Comparison of ENCODE assay signal across 7 cellular contexts in the genomic region with DNA sequence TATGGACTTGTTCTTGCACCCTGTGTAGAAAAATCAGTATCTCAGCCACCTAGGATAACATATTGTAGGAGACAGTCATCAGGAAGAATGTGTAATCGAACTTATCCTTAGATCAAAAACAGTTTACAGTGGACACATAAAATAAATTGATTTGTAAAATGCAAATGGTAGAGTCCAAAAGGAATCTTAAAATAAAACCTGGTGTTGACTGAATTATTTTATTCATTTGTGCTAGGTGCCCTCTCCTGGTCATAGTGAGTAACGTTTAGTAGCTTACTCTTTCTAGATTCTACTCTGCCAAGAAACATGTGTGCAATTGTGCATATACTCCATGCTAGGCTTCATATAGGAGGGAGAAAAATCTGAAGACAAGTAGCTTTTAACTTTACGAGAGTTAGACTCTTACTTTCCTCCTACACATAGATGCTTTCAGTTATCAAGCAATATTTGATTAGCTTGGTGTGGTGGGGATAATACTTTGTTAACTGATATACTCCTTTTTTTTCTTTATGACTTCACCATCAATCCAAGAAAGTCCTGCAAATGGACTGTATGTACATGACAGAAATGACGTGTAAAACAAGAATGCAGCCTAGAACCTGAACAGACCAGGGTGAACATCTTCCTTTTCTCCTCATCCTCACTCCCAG. TPM values are rescaled to one million over a fixed set of nuclear protein-coding genes. Genes with fewer than 3 reads are reported as not detected.
A peak's percentile ranks its signal among the peaks of the same experiment; 100 is the strongest.
DNase-seq lines count a peak whose midpoint lies in the region; ATAC-seq and TF ChIP-seq lines count a peak whose summit lies in the region.

No MANE protein-coding gene starts in this region.

- H3K4me1 ChIP-seq in right lobe of liver, result no peaks in the 10 kb centered on the region

- 14% methylated on average over 4 of the region's 4 CpGs for WGBS in right lobe of liver (ENCODE audit: insufficient coverage, low coverage, low lambda C conversion rate, missing lambda C conversion rate)

- H3K9me3 ChIP-seq in right lobe of liver, result no peaks in the 10 kb centered on the region

- H3K27ac Mint-ChIP-seq in activated T-helper 1 cell treated with anti-CD3 and anti-CD28 coated beads, Interleukin-12 subunit alpha, Interleukin-12 subunit beta, Interleukin-2, Interleukin-4 antibody, amounts not matched to agents 30 ng/mL and 10 ng/mL and 1 ng/mL, durations not matched to agents 14 hours and 24 hours and 36 hours, result no peak overlapping the region

- H3K4me3 ChIP-seq in astrocyte of the cerebellum (ENCODE audit: low read depth, low read length), result no peak overlapping the region
- H3K4me3 ChIP-seq in right lobe of liver, result no peak overlapping the region

- peaks cover 11% of the 10 kb centered on the region for H3K27me3 Mint-ChIP-seq in activated T-helper 1 cell treated with anti-CD3 and anti-CD28 coated beads, Interleukin-12 subunit alpha, Interleukin-12 subunit beta, Interleukin-2, Interleukin-4 antibody, amounts not matched to agents 30 ng/mL and 10 ng/mL and 1 ng/mL, durations not matched to agents 14 hours and 24 hours and 36 hours (ENCODE audit: insufficient read depth)

- POLR2A ChIA-PET in GM10248 (lab: Yijun Ruan, JAX), result no interaction called here

- H3K4me1 Mint-ChIP-seq in activated T-helper 1 cell treated with anti-CD3 and anti-CD28 coated beads, Interleukin-12 subunit alpha, Interleukin-12 subunit beta, Interleukin-2, Interleukin-4 antibody, amounts not matched to agents 30 ng/mL and 10 ng/mL and 1 ng/mL, durations not matched to agents 14 hours and 24 hours and 36 hours (ENCODE audit: low read depth), result no peaks in the 10 kb centered on the region

- no peak for DNase-seq in GM10248 (ENCODE audit: extremely low spot score)
- peak; percentile 48 for DNase-seq in NCI-H1105 treated with DMSO at 0.1 percent for 48 hours (lab: John Stamatoyannopoulos, UW)
- peak; percentile 55 for DNase-seq in astrocyte of the cerebellum (ENCODE audit: low read depth)
- no peak for DNase-seq in right lobe of liver
- DNase-seq in activated T-helper 1 cell treated with anti-CD3 and anti-CD28 coated beads, Interleukin-12 subunit alpha, Interleukin-12 subunit beta, Interleukin-2, Interleukin-4 antibody, amounts not matched to agents 30 ng/mL and 10 ng/mL and 1 ng/mL, durations not matched to agents 14 hours and 24 hours and 36 hours (ENCODE audit: low spot score), result no peak

- no peak for TF ChIP-seq POLR2A in right lobe of liver (IDR thresholded peaks at IDR 0.05)

- no peaks in the 10 kb centered on the region for H3K36me3 ChIP-seq in right lobe of liver

- ATAC-seq in GM21825 (IDR thresholded peaks at IDR 0.05; ENCODE audit: unreplicated experiment) (peak; percentile 67), right lobe of liver (peak; percentile 67 to 79 (median 74)), HG02588 (IDR thresholded peaks at IDR 0.05; ENCODE audit: unreplicated experiment) (no peak)

- no peak overlapping the region for H3K27ac ChIP-seq in right lobe of liver

- H3K4me3 Mint-ChIP-seq in activated T-helper 1 cell treated with anti-CD3 and anti-CD28 coated beads, Interleukin-12 subunit alpha, Interleukin-12 subunit beta, Interleukin-2, Interleukin-4 antibody, amounts not matched to agents 30 ng/mL and 10 ng/mL and 1 ng/mL, durations not matched to agents 14 hours and 24 hours and 36 hours, result no peak overlapping the region

- CTCF ChIA-PET in GM10248 (lab: Yijun Ruan, JAX), result interaction anchor here (0.9 to 2.4 kb wide), 14 partner anchors 9 to 1448 kb away, joined by 3 to 14 read pairs (median 4); partner anchors contain the start of genes LOX and ZNF474

- intact Hi-C loops in right lobe of liver (cut with DNase I), result no loop called here
- intact Hi-C loops in activated T-helper 1 cell treated with anti-CD3 and anti-CD28 coated beads, Interleukin-12 subunit alpha, Interleukin-12 subunit beta, Interleukin-2, Interleukin-4 antibody, amounts not matched to agents 30 ng/mL and 10 ng/mL and 1 ng/mL, durations not matched to agents 14 hours and 24 hours and 36 hours (cut with micrococcal nuclease), result loop anchor here (1.0 kb wide), 1 partner anchor 134 kb away; no protein-coding TSS in a partner anchor

- in situ Hi-C loops in astrocyte of the cerebellum (cut with HindIII; ENCODE audit: low sequenced_read_pairs), result no loop called here

- no peaks in the 10 kb centered on the region for H3K36me3 Mint-ChIP-seq in activated T-helper 1 cell treated with anti-CD3 and anti-CD28 coated beads, Interleukin-12 subunit alpha, Interleukin-12 subunit beta, Interleukin-2, Interleukin-4 antibody, amounts not matched to agents 30 ng/mL and 10 ng/mL and 1 ng/mL, durations not matched to agents 14 hours and 24 hours and 36 hours (ENCODE audit: low read depth)

- TF ChIP-seq CTCF in GM10248 (IDR thresholded peaks at IDR 0.05; ENCODE audit: control extremely low read depth, extremely low read depth, low read depth, missing control alignments) (peak; percentile 51), astrocyte of the cerebellum (IDR thresholded peaks at IDR 0.05; ENCODE audit: low read depth, low read length, missing control alignments) (peak; percentile 54), right lobe of liver (IDR thresholded peaks at IDR 0.05) (peak; percentile 47 to 60 (median 54))

- H3K27me3 ChIP-seq in right lobe of liver, result no peaks in the 10 kb centered on the region

- no peaks in the 10 kb centered on the region for H3K9me3 Mint-ChIP-seq in activated T-helper 1 cell treated with anti-CD3 and anti-CD28 coated beads, Interleukin-12 subunit alpha, Interleukin-12 subunit beta, Interleukin-2, Interleukin-4 antibody, amounts not matched to agents 30 ng/mL and 10 ng/mL and 1 ng/mL, durations not matched to agents 14 hours and 24 hours and 36 hours

RNA-seq across cellular contexts. Expression of gene LOX, which starts 23.7 kb away (rescaled TPM):
- 10 to 100 TPM in 1 of 6 experiments, 1 to 10 TPM in 4, under 1 TPM in 1; 0.97 to 11.8 (median 2.2) TPM for total RNA-seq in right lobe of liver
- total RNA-seq in activated T-helper 1 cell treated with anti-CD3 and anti-CD28 coated beads, Interleukin-12 subunit alpha, Interleukin-12 subunit beta, Interleukin-2, Interleukin-4 antibody, amounts not matched to agents 30 ng/mL and 10 ng/mL and 1 ng/mL, durations not matched to agents 14 hours and 24 hours and 36 hours, result not detected in 2 replicates

RNA-seq across cellular contexts. Expression of gene ZNF474, which starts 27.6 kb away (rescaled TPM):
- under 1 TPM in 1 of 6 experiments, not detected in 5; 0.12 TPM for total RNA-seq in right lobe of liver
- not detected in 2 replicates for total RNA-seq in activated T-helper 1 cell treated with anti-CD3 and anti-CD28 coated beads, Interleukin-12 subunit alpha, Interleukin-12 subunit beta, Interleukin-2, Interleukin-4 antibody, amounts not matched to agents 30 ng/mL and 10 ng/mL and 1 ng/mL, durations not matched to agents 14 hours and 24 hours and 36 hours

Comparison
In these comparisons a context has a peak if more than half of its experiments do, and no peak if none do; other contexts are left out.
1. DNase-seq: peak in NCI-H1105 treated with DMSO at 0.1 percent for 48 hours (single experiment) and astrocyte of the cerebellum (single experiment); none in GM10248 (single experiment), right lobe of liver (0 of 3) and activated T-helper 1 cell treated with anti-CD3 and anti-CD28 coated beads, Interleukin-12 subunit alpha, Interleukin-12 subunit beta, Interleukin-2, Interleukin-4 antibody, amounts not matched to agents 30 ng/mL and 10 ng/mL and 1 ng/mL, durations not matched to agents 14 hours and 24 hours and 36 hours (single experiment).
2. Peak in every context shown above with its lines, with median percentiles within 50 percentile points of each other: CTCF ChIP-seq.